Comparison of ENCODE assay signal across 15 cellular contexts in the genomic region with DNA sequence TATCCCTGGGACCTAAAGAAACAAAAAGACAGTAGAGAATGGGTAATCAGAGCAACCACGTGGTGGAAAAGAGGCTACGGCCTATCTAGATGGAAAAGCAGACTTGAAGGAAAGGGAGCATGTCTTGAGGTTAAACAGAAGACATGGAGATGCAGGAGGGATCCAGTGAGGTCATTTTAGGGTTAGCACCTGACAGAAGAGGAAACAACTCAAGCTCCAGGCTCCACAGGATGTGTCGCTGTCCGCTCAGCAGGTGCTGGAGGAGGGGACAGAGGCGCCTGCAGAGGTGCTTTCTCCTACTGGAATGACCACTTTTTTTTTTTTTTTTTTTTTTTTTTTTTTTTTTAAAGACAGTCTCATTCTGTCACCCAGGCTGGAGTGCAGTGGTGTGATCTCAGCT. TPM values are rescaled to one million over a fixed set of nuclear protein-coding genes. Genes with fewer than 3 reads are reported as not detected.
A peak's percentile ranks its signal among the peaks of the same experiment; 100 is the strongest.
DNase-seq lines count a peak whose midpoint lies in the region; ATAC-seq and TF ChIP-seq lines count a peak whose summit lies in the region.
"Had no signal": no experiment of that assay in that cellular context is flagged by ENCODE, and none has a peak within 500 bp of the region (broad histone marks: within the 10 kb centered on the region; RNA-seq: fewer than 3 reads in every experiment).

No MANE protein-coding gene starts in this region.

- POLR2A ChIA-PET in activated CD4-positive, alpha-beta memory T cell treated with anti-CD3 and anti-CD28 coated beads for 36 hours (lab: Charles Lee): no interaction called here

- peaks cover 0 to 12% (median 0%) of the 10 kb centered on the region in 9 donors for H3K36me3 ChIP-seq in heart right ventricle
- H3K36me3 ChIP-seq: right atrium auricular region, transverse colon had no signal

- H3K36me3 Mint-ChIP-seq in activated CD4-positive, alpha-beta memory T cell treated with anti-CD3 and anti-CD28 coated beads for 36 hours: no peaks in the 10 kb centered on the region

- WGBS in heart right ventricle, 2 donors: 58 to 66% methylated on average over 5 of the region's 5 CpGs

- H3K27me3 ChIP-seq in heart right ventricle (peaks cover 0 to 8% (median 0%) of the 10 kb centered on the region in 7 donors), dorsolateral prefrontal cortex (peaks cover 0 to 7% (median 0%) of the 10 kb centered on the region in 45 donors)
- H3K27me3 ChIP-seq: right atrium auricular region, transverse colon had no signal

- intact Hi-C loops in activated CD4-positive, alpha-beta memory T cell treated with anti-CD3 and anti-CD28 coated beads for 36 hours (cut with micrococcal nuclease): no loop called here
- intact Hi-C loops in heart right ventricle (cut with DNase I) (loop anchor here in 2 of 10 donors (5.0 to 10.0 kb wide), 2 partner anchors 298 to 740 kb away; no protein-coding TSS in a partner anchor), dorsolateral prefrontal cortex (cut with DNase I) (loop anchor here in 1 of 2 donors (10.0 kb wide), 1 partner anchor 740 kb away; no protein-coding TSS in a partner anchor)

- DNase-seq in NCI-H146 (lab: John Stamatoyannopoulos, UW) (peak; percentile 16), NCI-H146 treated with DMSO at 0.1 percent for 48 hours (lab: John Stamatoyannopoulos, UW; ENCODE audit: unreplicated experiment) (no peak), islet precursor cell (peak; percentile 85), heart right ventricle (no peak), dorsolateral prefrontal cortex (no peak)
- peak; percentile 11 for DNase-seq in Jurkat, Clone E6-1 (ENCODE audit: low read depth, low spot score)
- DNase-seq in activated CD4-positive, alpha-beta memory T cell treated with anti-CD3 and anti-CD28 coated beads for 36 hours: peak; percentile 23
- DNase-seq: stimulated activated CD4-positive, alpha-beta T cell treated with anti-CD3 and anti-CD28 coated beads, Interleukin-2, amount 100 ng/mL, for 48 hours; T-helper 1 cell; transverse colon had no signal

- H3K27ac ChIP-seq in heart right ventricle (no peak overlapping the region), dorsolateral prefrontal cortex (no peak overlapping the region)
- H3K27ac ChIP-seq: right atrium auricular region, transverse colon had no signal

- H3K4me1 ChIP-seq in heart right ventricle: no peaks in the 10 kb centered on the region
- H3K4me1 ChIP-seq: right atrium auricular region, transverse colon had no signal

- no peaks in the 10 kb centered on the region for H3K9me3 Mint-ChIP-seq in activated CD4-positive, alpha-beta memory T cell treated with anti-CD3 and anti-CD28 coated beads for 36 hours
- H3K9me3 Mint-ChIP-seq: brain, nephron had no signal

- peaks cover 5% of the 10 kb centered on the region for H3K27me3 Mint-ChIP-seq in activated CD4-positive, alpha-beta memory T cell treated with anti-CD3 and anti-CD28 coated beads for 36 hours

- H3K4me3 ChIP-seq in Jurkat, Clone E6-1 (ENCODE audit: low read length): no peak overlapping the region
- no peak overlapping the region for H3K4me3 ChIP-seq in heart right ventricle
- H3K4me3 ChIP-seq in dorsolateral prefrontal cortex: no peak overlapping the region
- H3K4me3 ChIP-seq: right atrium auricular region, transverse colon had no signal

- ATAC-seq in heart right ventricle (no peak), HG03432 (IDR thresholded peaks at IDR 0.05; ENCODE audit: unreplicated experiment) (no peak)

- H3K27ac Mint-ChIP-seq in activated CD4-positive, alpha-beta memory T cell treated with anti-CD3 and anti-CD28 coated beads for 36 hours: no peak overlapping the region
- H3K27ac Mint-ChIP-seq: nephron had no signal

- no peaks in the 10 kb centered on the region for H3K4me1 Mint-ChIP-seq in activated CD4-positive, alpha-beta memory T cell treated with anti-CD3 and anti-CD28 coated beads for 36 hours (ENCODE audit: low read depth)
- H3K4me1 Mint-ChIP-seq: nephron had no signal

- H3K9me3 ChIP-seq in heart right ventricle: no peaks in the 10 kb centered on the region
- H3K9me3 ChIP-seq: right atrium auricular region, transverse colon had no signal

- TF ChIP-seq CTCF in heart right ventricle (IDR thresholded peaks at IDR 0.05) (no peak), dorsolateral prefrontal cortex (IDR thresholded peaks at IDR 0.05 in 54 of 56, conservative IDR thresholded peaks at IDR 0.05 in 2 of 56; ENCODE audit: low read depth in 1 of 56, partially characterized antibody in 56 of 56) (no peak)

- H3K4me3 Mint-ChIP-seq in activated CD4-positive, alpha-beta memory T cell treated with anti-CD3 and anti-CD28 coated beads for 36 hours: no peak overlapping the region
- H3K4me3 Mint-ChIP-seq: brain, nephron had no signal

- CTCF ChIA-PET in activated CD4-positive, alpha-beta memory T cell treated with anti-CD3 and anti-CD28 coated beads for 36 hours (lab: Charles Lee): interaction anchor here (1.0 to 2.3 kb wide), 2 partner anchors 72 to 300 kb away, joined by 3 to 7 read pairs; no protein-coding TSS in a partner anchor

RNA-seq across cellular contexts. Expression of a gene that starts 47.5 kb away (rescaled TPM):
- not detected for polyA plus RNA-seq in Jurkat, Clone E6-1 (2012; ENCODE audit: insufficient read depth, insufficient read length)
- total RNA-seq in activated CD4-positive, alpha-beta memory T cell treated with anti-CD3 and anti-CD28 coated beads for 36 hours: not detected
- total RNA-seq in heart right ventricle (not detected), dorsolateral prefrontal cortex (under 1 TPM in 2 of 120 experiments, not detected in 118; 0.19 to 0.32 TPM)
- polyA plus RNA-seq in heart right ventricle: not detected
- total RNA-seq: right atrium auricular region, transverse colon had no signal
- polyA plus RNA-seq: AG04450 had no signal

Comparison
In these comparisons a context has a peak if more than half of its experiments do, and no peak if none do; other contexts are left out.
1. DNase-seq: peak in NCI-H146 (single experiment), Jurkat, Clone E6-1 (single experiment), activated CD4-positive, alpha-beta memory T cell treated with anti-CD3 and anti-CD28 coated beads for 36 hours (single experiment) and islet precursor cell (single experiment); none in NCI-H146 treated with DMSO at 0.1 percent for 48 hours (single experiment), heart right ventricle (0 of 2) and dorsolateral prefrontal cortex (0 of 10).